In the genomic region with DNA sequence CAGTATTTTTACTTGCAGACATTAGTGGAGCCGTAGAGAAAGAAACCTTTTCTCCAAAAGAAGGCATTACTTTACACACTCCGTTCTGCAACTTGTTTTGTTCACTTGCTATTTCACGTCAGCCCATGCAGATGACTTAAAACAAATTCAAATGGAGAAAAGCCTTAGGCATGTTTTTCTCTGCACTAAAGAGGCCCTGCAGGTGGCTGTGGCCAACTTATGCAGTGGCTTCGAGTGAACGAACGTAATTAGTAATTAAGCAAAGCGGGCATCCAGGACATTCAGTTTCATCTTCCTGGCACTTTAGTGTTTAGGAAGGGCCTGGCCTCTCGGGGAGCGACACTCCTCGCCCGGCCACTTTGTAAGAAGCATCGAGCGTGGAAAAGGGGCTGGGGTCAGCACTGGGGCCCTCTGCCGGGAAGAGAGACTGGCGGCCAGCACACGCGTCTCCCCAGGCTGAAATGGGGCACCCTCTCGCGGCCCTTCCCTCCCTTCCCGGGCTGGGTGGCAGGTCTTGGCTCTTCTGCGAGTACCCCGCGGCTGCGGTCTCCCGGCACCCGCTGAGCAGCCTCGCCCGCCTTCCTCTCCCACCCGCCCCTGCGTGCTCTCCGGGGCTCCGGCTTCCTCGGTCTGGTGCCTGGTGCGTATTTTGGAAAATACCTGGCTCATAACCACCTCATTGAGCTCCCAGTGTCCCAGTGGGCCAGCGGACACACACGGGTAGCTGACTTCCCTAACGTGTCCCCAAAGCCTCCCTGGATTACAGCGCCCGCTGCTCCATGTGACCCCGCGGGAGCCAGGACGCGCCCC, we compare ENCODE assay signal across 8 cellular contexts. TPM values are rescaled to one million over a fixed set of nuclear protein-coding genes. Genes with fewer than 3 reads are reported as not detected.
DNase-seq lines count a peak whose midpoint lies in the region; ATAC-seq and TF ChIP-seq lines count a peak whose summit lies in the region.

No MANE protein-coding gene starts in this region.

- peak; percentile 14 to 29 (median 26) for DNase-seq in activated CD8-positive, alpha-beta memory T cell treated with anti-CD3 and anti-CD28 coated beads for 48 hours (ENCODE audit: low read depth in 2 of 3, low spot score in 2 of 3)
- no peak for DNase-seq in activated CD8-positive, alpha-beta memory T cell treated with anti-CD3 and anti-CD28 coated beads for 24 hours
- DNase-seq in NCI-H146 (lab: John Stamatoyannopoulos, UW) (peak; percentile 65), epithelial cell of proximal tubule (ENCODE audit: low read depth) (no peak), naive B cell (no peak)
- peak; percentile 77 for DNase-seq in activated CD8-positive, alpha-beta memory T cell treated with anti-CD3 and anti-CD28 coated beads, Interleukin-2, amount 50 U/mL, for 48 hours

- peak; percentile 12 for TF ChIP-seq CTCF in epithelial cell of proximal tubule (conservative IDR thresholded peaks at IDR 0.05; ENCODE audit: low read depth, low read length)

- peak overlapping the region; percentile 94 to 97 (median 95) for H3K27ac Mint-ChIP-seq in naive B cell

- under 1% methylated on average over 43 of the region's 43 CpGs for WGBS in thymus

- H3K9me3 ChIP-seq in thymus (ENCODE audit: control insufficient read depth) = no peaks in the 10 kb centered on the region

- no peaks in the 10 kb centered on the region for H3K9me3 Mint-ChIP-seq in naive B cell

- H3K4me3 ChIP-seq in epithelial cell of proximal tubule (ENCODE audit: low read depth, low read length) (peak overlapping the region; percentile 79), thymus (ENCODE audit: low read length) (peak overlapping the region; percentile 96)

- no peaks in the 10 kb centered on the region for H3K36me3 ChIP-seq in thymus (ENCODE audit: control insufficient read depth, insufficient read depth)

- peak overlapping the region; percentile 90 to 99 (median 93) for H3K4me3 Mint-ChIP-seq in naive B cell

- peak overlapping the region; percentile 96 for H3K27ac ChIP-seq in thymus (ENCODE audit: low read depth)

- peaks cover 0 to 6% of the 10 kb centered on the region in 2 donors for H3K36me3 Mint-ChIP-seq in naive B cell

- H3K4me1 Mint-ChIP-seq in naive B cell = peaks cover 11 to 28% (median 22%) of the 10 kb centered on the region in 3 donors

- H3K27me3 Mint-ChIP-seq in naive B cell = peaks cover 3 to 4% (median 4%) of the 10 kb centered on the region in 3 donors

- H3K4me1 ChIP-seq in thymus (ENCODE audit: control insufficient read depth, insufficient read depth, low read length) = peaks cover 15% of the 10 kb centered on the region

- H3K27me3 ChIP-seq in thymus (ENCODE audit: control insufficient read depth, insufficient read depth) = no peaks in the 10 kb centered on the region

- ATAC-seq in HG02763 (IDR thresholded peaks at IDR 0.05; ENCODE audit: unreplicated experiment) (peak; percentile 24), naive B cell (ENCODE audit: low read depth in 2 of 2) (peak; percentile 40 to 41)

RNA-seq across cellular contexts. Expression of gene CYP4V2, which starts 0.7 kb away (rescaled TPM):
- total RNA-seq in epithelial cell of proximal tubule = 3.2 and 8.7 TPM in 2 replicates
- 10 to 100 TPM; 10.2 to 16.2 (median 14.0) TPM for polyA plus RNA-seq in naive B cell (ENCODE audit: low read depth in 6 of 6)
- polyA plus RNA-seq in thymus = 28.2 TPM

RNA-seq across cellular contexts. Expression of gene KLKB1, which starts 36.6 kb away (rescaled TPM):
- not detected in 2 replicates for total RNA-seq in epithelial cell of proximal tubule
- polyA plus RNA-seq in naive B cell (ENCODE audit: low read depth in 6 of 6) = under 1 TPM in 1 of 6 donors, not detected in 5; 1.00 TPM
- polyA plus RNA-seq in thymus = 2.3 TPM

Comparison
In these comparisons a context has a peak if more than half of its experiments do, and no peak if none do; other contexts are left out.
1. DNase-seq: peak in activated CD8-positive, alpha-beta memory T cell treated with anti-CD3 and anti-CD28 coated beads for 48 hours (3 of 3), NCI-H146 (single experiment) and activated CD8-positive, alpha-beta memory T cell treated with anti-CD3 and anti-CD28 coated beads, Interleukin-2, amount 50 U/mL, for 48 hours (single experiment); none in activated CD8-positive, alpha-beta memory T cell treated with anti-CD3 and anti-CD28 coated beads for 24 hours (single experiment), epithelial cell of proximal tubule (single experiment) and naive B cell (single experiment).